ENCODE assay signal across 14 cellular contexts in the genomic region with DNA sequence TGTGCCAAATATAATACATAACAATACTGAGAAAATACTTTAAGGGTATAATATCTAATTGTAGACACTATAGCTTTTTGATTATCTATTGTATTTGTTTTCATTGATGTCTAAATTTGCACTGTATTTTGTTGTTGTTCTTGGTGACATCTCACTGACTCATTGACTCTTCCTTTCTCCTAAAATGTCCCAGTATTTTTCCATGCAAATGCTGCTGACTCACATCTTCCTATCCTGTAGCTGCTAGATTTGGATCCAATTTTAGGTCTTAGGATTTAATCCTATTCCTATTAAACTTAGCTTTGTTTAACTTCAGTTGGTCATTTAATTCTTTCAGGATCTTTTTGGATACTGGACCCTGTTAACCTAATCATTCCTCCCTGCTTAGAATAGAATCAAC.
DNase-seq lines count a peak whose midpoint lies in the region; TF ChIP-seq lines count a peak whose summit lies in the region.
"Had no signal": no experiment of that assay in that cellular context is flagged by ENCODE, and none has a peak within 500 bp of the region (broad histone marks: within the 10 kb centered on the region; RNA-seq: fewer than 3 reads in every experiment).

No MANE protein-coding gene starts in this region.

- peaks cover 0 to 24% (median 10%) of the 10 kb centered on the region in 4 donors for H3K4me1 ChIP-seq in stomach

- no peaks in the 10 kb centered on the region for H3K4me1 Mint-ChIP-seq in activated T-helper 1 cell treated with anti-CD3 and anti-CD28 coated beads, Interleukin-12 subunit alpha, Interleukin-12 subunit beta, Interleukin-2, Interleukin-4 antibody, amounts not matched to agents 30 ng/mL and 10 ng/mL and 1 ng/mL, durations not matched to agents 14 hours and 24 hours and 36 hours (ENCODE audit: low read depth)

- POLR2A ChIA-PET in BJ (lab: Charles Lee) = no interaction called here

- TF ChIP-seq CTCF in BJ (IDR thresholded peaks at IDR 0.05; ENCODE audit: insufficient read depth, low read depth, low read length) = no peak
- TF ChIP-seq CTCF in epithelial cell of esophagus (IDR thresholded peaks at IDR 0.05; ENCODE audit: insufficient read depth, low read depth, low read length, missing control alignments) = no peak
- TF ChIP-seq CTCF in stomach (IDR thresholded peaks at IDR 0.05) = no peak

- H3K9me3 ChIP-seq in stomach = no peaks in the 10 kb centered on the region
- H3K9me3 ChIP-seq: ovary, thoracic aorta had no signal

- no peaks in the 10 kb centered on the region for H3K36me3 Mint-ChIP-seq in activated T-helper 1 cell treated with anti-CD3 and anti-CD28 coated beads, Interleukin-12 subunit alpha, Interleukin-12 subunit beta, Interleukin-2, Interleukin-4 antibody, amounts not matched to agents 30 ng/mL and 10 ng/mL and 1 ng/mL, durations not matched to agents 14 hours and 24 hours and 36 hours (ENCODE audit: low read depth)

- no peak overlapping the region for H3K4me3 Mint-ChIP-seq in activated T-helper 1 cell treated with anti-CD3 and anti-CD28 coated beads, Interleukin-12 subunit alpha, Interleukin-12 subunit beta, Interleukin-2, Interleukin-4 antibody, amounts not matched to agents 30 ng/mL and 10 ng/mL and 1 ng/mL, durations not matched to agents 14 hours and 24 hours and 36 hours
- H3K4me3 Mint-ChIP-seq: activated CD8-positive, alpha-beta T cell treated with anti-CD3 and anti-CD28 coated beads for 36 hours; brain had no signal

- H3K27me3 ChIP-seq in BJ (ENCODE audit: control insufficient read depth, insufficient read depth, low read length) (no peaks in the 10 kb centered on the region), stomach (no peaks in the 10 kb centered on the region)
- H3K27me3 ChIP-seq: ovary had no signal

- TF ChIP-seq EP300 in stomach (IDR thresholded peaks at IDR 0.05) = no peak

- H3K27me3 Mint-ChIP-seq in activated T-helper 1 cell treated with anti-CD3 and anti-CD28 coated beads, Interleukin-12 subunit alpha, Interleukin-12 subunit beta, Interleukin-2, Interleukin-4 antibody, amounts not matched to agents 30 ng/mL and 10 ng/mL and 1 ng/mL, durations not matched to agents 14 hours and 24 hours and 36 hours (ENCODE audit: insufficient read depth) = no peaks in the 10 kb centered on the region
- H3K27me3 Mint-ChIP-seq: activated CD8-positive, alpha-beta T cell treated with anti-CD3 and anti-CD28 coated beads for 36 hours; brain had no signal

- no peak overlapping the region for H3K4me3 ChIP-seq in BJ (ENCODE audit: low read depth, low read length)
- no peak overlapping the region for H3K4me3 ChIP-seq in epithelial cell of esophagus (ENCODE audit: low read length)
- no peak overlapping the region for H3K4me3 ChIP-seq in stomach
- H3K4me3 ChIP-seq: ovary, SK-N-MC, thoracic aorta had no signal

- CTCF ChIA-PET in BJ (lab: Yijun Ruan, JAX) = no interaction called here

- no peaks in the 10 kb centered on the region for H3K9me3 Mint-ChIP-seq in activated T-helper 1 cell treated with anti-CD3 and anti-CD28 coated beads, Interleukin-12 subunit alpha, Interleukin-12 subunit beta, Interleukin-2, Interleukin-4 antibody, amounts not matched to agents 30 ng/mL and 10 ng/mL and 1 ng/mL, durations not matched to agents 14 hours and 24 hours and 36 hours
- H3K9me3 Mint-ChIP-seq: activated CD8-positive, alpha-beta T cell treated with anti-CD3 and anti-CD28 coated beads for 36 hours; activated T-helper 2 cell treated with anti-CD3 and anti-CD28 coated beads, Interferon-gamma antibody, Interleukin-2, Interleukin-4, amounts not matched to agents 10 μg/mL and 5 μg/mL and 100 μg/mL, durations not matched to agents 14 hours and 24 hours and 36 hours; brain had no signal

- no peak overlapping the region for H3K27ac ChIP-seq in stomach
- H3K27ac ChIP-seq: ovary, SK-N-MC, thoracic aorta had no signal

- intact Hi-C loops in stomach (cut with DNase I; ENCODE audit: low total_unique reads) = no loop called here
- intact Hi-C loops in activated T-helper 1 cell treated with anti-CD3 and anti-CD28 coated beads, Interleukin-12 subunit alpha, Interleukin-12 subunit beta, Interleukin-2, Interleukin-4 antibody, amounts not matched to agents 30 ng/mL and 10 ng/mL and 1 ng/mL, durations not matched to agents 14 hours and 24 hours and 36 hours (cut with micrococcal nuclease) = no loop called here

- DNase-seq in BJ (ENCODE audit: low read depth) (peak; percentile 41), RKO (ENCODE audit: low spot score) (peak; percentile 32), epithelial cell of esophagus (ENCODE audit: low read depth) (peak; percentile 38), lung microvascular endothelial cell (ENCODE audit: low read depth in 2 of 2) (peak; percentile 79 to 85), NCI-H2227 treated with DMSO at 0.1 percent for 48 hours (lab: John Stamatoyannopoulos, UW) (no peak), stomach (no peak), NCI-H187 (lab: John Stamatoyannopoulos, UW) (no peak)
- no peak for DNase-seq in activated T-helper 1 cell treated with anti-CD3 and anti-CD28 coated beads, Interleukin-12 subunit alpha, Interleukin-12 subunit beta, Interleukin-2, Interleukin-4 antibody, amounts not matched to agents 30 ng/mL and 10 ng/mL and 1 ng/mL, durations not matched to agents 14 hours and 24 hours and 36 hours (ENCODE audit: low spot score)
- DNase-seq: activated CD8-positive, alpha-beta T cell treated with anti-CD3 and anti-CD28 coated beads for 36 hours; ovary had no signal

- TF ChIP-seq POLR2A in stomach (IDR thresholded peaks at IDR 0.05) = no peak

- H3K36me3 ChIP-seq in BJ (ENCODE audit: control insufficient read depth, insufficient read depth, low read length) (no peaks in the 10 kb centered on the region), stomach (no peaks in the 10 kb centered on the region)
- H3K36me3 ChIP-seq: ovary, thoracic aorta had no signal

- H3K27ac Mint-ChIP-seq in activated T-helper 1 cell treated with anti-CD3 and anti-CD28 coated beads, Interleukin-12 subunit alpha, Interleukin-12 subunit beta, Interleukin-2, Interleukin-4 antibody, amounts not matched to agents 30 ng/mL and 10 ng/mL and 1 ng/mL, durations not matched to agents 14 hours and 24 hours and 36 hours = no peak overlapping the region
- H3K27ac Mint-ChIP-seq: activated CD8-positive, alpha-beta T cell treated with anti-CD3 and anti-CD28 coated beads for 36 hours; activated T-helper 2 cell treated with anti-CD3 and anti-CD28 coated beads, Interferon-gamma antibody, Interleukin-2, Interleukin-4, amounts not matched to agents 10 μg/mL and 5 μg/mL and 100 μg/mL, durations not matched to agents 14 hours and 24 hours and 36 hours had no signal

Comparison
In these comparisons a context has a peak if more than half of its experiments do, and no peak if none do; other contexts are left out.
1. DNase-seq: peak in BJ (single experiment), RKO (single experiment), epithelial cell of esophagus (single experiment) and lung microvascular endothelial cell (2 of 2); none in NCI-H2227 treated with DMSO at 0.1 percent for 48 hours (single experiment), stomach (single experiment), NCI-H187 (0 of 2) and activated T-helper 1 cell treated with anti-CD3 and anti-CD28 coated beads, Interleukin-12 subunit alpha, Interleukin-12 subunit beta, Interleukin-2, Interleukin-4 antibody, amounts not matched to agents 30 ng/mL and 10 ng/mL and 1 ng/mL, durations not matched to agents 14 hours and 24 hours and 36 hours (single experiment).